Comparison of ENCODE assay signal across 8 cellular contexts in the genomic region with DNA sequence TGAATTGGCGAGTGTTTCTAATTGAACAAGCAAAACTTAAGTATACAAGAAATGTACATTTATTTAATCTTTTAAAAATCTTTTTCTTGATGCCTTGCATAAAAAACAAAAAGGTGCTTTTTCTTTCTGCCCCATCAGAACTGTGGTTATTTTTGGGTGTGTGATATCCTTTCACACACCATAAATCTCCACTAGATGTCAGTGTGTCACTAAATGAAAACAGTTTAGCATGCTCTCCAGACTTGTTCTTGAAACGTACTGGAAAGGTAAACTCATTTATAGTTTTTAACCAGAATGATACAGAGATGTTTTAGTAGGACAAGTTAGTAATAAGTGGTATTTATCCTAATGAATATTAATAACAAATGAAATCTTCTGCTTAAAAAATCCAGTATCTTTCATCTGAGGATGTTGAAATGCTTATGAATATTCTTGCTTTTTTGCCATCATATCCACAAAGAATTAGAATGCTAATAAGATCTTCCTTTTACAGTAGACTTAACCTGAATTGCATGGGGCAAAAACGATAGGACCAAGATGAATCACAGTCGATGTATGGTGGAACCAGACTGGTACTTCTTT.
DNase-seq lines count a peak whose midpoint lies in the region; ATAC-seq and TF ChIP-seq lines count a peak whose summit lies in the region.

No MANE protein-coding gene starts in this region.

- peak; percentile 17 to 67 for DNase-seq in NCI-H524 (lab: John Stamatoyannopoulos, UW)
- no peak for DNase-seq in NCI-H524 treated with DMSO at 0.1 percent for 48 hours (lab: John Stamatoyannopoulos, UW)
- peak; percentile 79 for DNase-seq in NCI-H748 (lab: John Stamatoyannopoulos, UW; ENCODE audit: unreplicated experiment)
- peak; percentile 16 to 65 for DNase-seq in T47D (ENCODE audit: low read depth in 1 of 2, low spot score in 1 of 2)
- DNase-seq in left kidney (ENCODE audit: low read depth, low spot score) = peak; percentile 81
- no peak for DNase-seq in upper lobe of right lung

- H3K27me3 ChIP-seq in upper lobe of right lung = no peaks in the 10 kb centered on the region

- intact Hi-C loops in upper lobe of right lung (cut with DNase I) = no loop called here

- H3K36me3 ChIP-seq in upper lobe of right lung = no peaks in the 10 kb centered on the region

- H3K27ac ChIP-seq in upper lobe of right lung = no peak overlapping the region

- in situ Hi-C loops in T47D (cut with HindIII; ENCODE audit: low pct_unique_long_range_greater_than_20kb, low sequenced_read_pairs) = no loop called here

- no peaks in the 10 kb centered on the region for H3K4me1 ChIP-seq in upper lobe of right lung

- peak; percentile 90 for ATAC-seq in GM19372 (IDR thresholded peaks at IDR 0.05; ENCODE audit: low read depth, unreplicated experiment)
- ATAC-seq in HG03280 (IDR thresholded peaks at IDR 0.05; ENCODE audit: unreplicated experiment) = peak; percentile 92
- peak; percentile 76 for ATAC-seq in upper lobe of right lung

- no peak overlapping the region for H3K4me3 ChIP-seq in upper lobe of right lung

- H3K9me3 ChIP-seq in upper lobe of right lung = no peaks in the 10 kb centered on the region

- TF ChIP-seq CTCF in upper lobe of right lung (IDR thresholded peaks at IDR 0.05) = peak; percentile 73

Comparison
In these comparisons a context has a peak if more than half of its experiments do, and no peak if none do; other contexts are left out.
1. DNase-seq: peak in NCI-H524 (2 of 2), NCI-H748 (single experiment), T47D (2 of 2) and left kidney (single experiment); none in NCI-H524 treated with DMSO at 0.1 percent for 48 hours (single experiment) and upper lobe of right lung (single experiment).
2. Peak in every context shown above with its lines, with median percentiles within 50 percentile points of each other: ATAC-seq.